8 cellular contexts compared by ENCODE assay signal in genomic region chr6:157981395-157982296, GRCh38. TPM values are rescaled to one million over a fixed set of nuclear protein-coding genes. Genes with fewer than 3 reads are reported as not detected.
A peak's percentile ranks its signal among the peaks of the same experiment; 100 is the strongest.
DNase-seq lines count a peak whose midpoint lies in the region; ATAC-seq, FAIRE-seq and TF ChIP-seq lines count a peak whose summit lies in the region.

SYNJ2 (plus strand) TSS chr6:157981863; CDS start chr6:157981962, 99 bp downstream.

- H4K20me1 ChIP-seq in OCI-LY3 (ENCODE audit: insufficient read depth, low read length), result peaks cover 6% of the 10 kb centered on the region

- DNase-seq in BE2C (peak; percentile 57), GM19239 (ENCODE audit: insufficient read length, low spot score) (peak; percentile 77), activated T-cell treated with anti-CD3 and anti-CD28 coated beads for 4 hours (peak; percentile 73), myocyte (ENCODE audit: low read depth) (peak; percentile 84)
- DNase-seq in stimulated activated CD8-positive, alpha-beta memory T cell treated with anti-CD3 and anti-CD28 coated beads, Interleukin-7, amount 100 ng/mL, for 48 hours (ENCODE audit: extremely low read depth in 1 of 2, low read depth in 1 of 2), result peak; percentile 57 to 62

- peaks cover 38% of the 10 kb centered on the region for H3K79me2 ChIP-seq in OCI-LY3 (ENCODE audit: low read length)

- H3K9ac ChIP-seq in OCI-LY3 (ENCODE audit: low read length), result peak within 1 kb of the TSS; percentile 94

- H3K27ac ChIP-seq in OCI-LY3 (ENCODE audit: low read length) (peak within 1 kb of the TSS; percentile 43), esophagus (ENCODE audit: low read depth in 2 of 2, low read length in 1 of 2) (peak within 1 kb of the TSS; percentile 40 to 86)

- WGBS in esophagus, 2 donors, result 1% methylated on average over 67 to 108 of the region's 108 CpGs

- peak; percentile 86 for ATAC-seq in HG03432 (IDR thresholded peaks at IDR 0.05; ENCODE audit: unreplicated experiment)

- peak; percentile 39 for FAIRE-seq in GM19239 (lab: Jason Lieb, UNC)

- H2AFZ ChIP-seq in OCI-LY3 (ENCODE audit: low read depth, low read length), result peak within 1 kb of the TSS; percentile 78

- H3K27me3 ChIP-seq in BE2C (no peaks in the 10 kb centered on the region), OCI-LY3 (ENCODE audit: low read depth, low read length) (peaks cover 5% of the 10 kb centered on the region), esophagus (ENCODE audit: control insufficient read depth in 1 of 2, insufficient read depth in 2 of 2, low read length in 2 of 2) (no peaks in the 10 kb centered on the region)

- H3K4me2 ChIP-seq in OCI-LY3 (ENCODE audit: low read length), result peak within 1 kb of the TSS; percentile 99

- peak; percentile 37 for TF ChIP-seq CTCF in BE2C (IDR thresholded peaks at IDR 0.05; ENCODE audit: low read depth, low read length)
- TF ChIP-seq CTCF in OCI-LY3 (IDR thresholded peaks at IDR 0.05; ENCODE audit: low read depth, low read length), result peak; percentile 49

- H3K36me3 ChIP-seq in BE2C, result no peaks in the 10 kb centered on the region
- no peaks in the 10 kb centered on the region for H3K36me3 ChIP-seq in OCI-LY3 (replicated peaks; ENCODE audit: low read depth, low read length)
- no peaks in the 10 kb centered on the region for H3K36me3 ChIP-seq in esophagus (ENCODE audit: control insufficient read depth in 2 of 2, insufficient read depth in 2 of 2, low read length in 1 of 2)

- H3K4me3 ChIP-seq in BE2C (ENCODE audit: low read depth, low read length) (peak within 1 kb of the TSS; percentile 65), OCI-LY3 (ENCODE audit: low read length) (peak within 1 kb of the TSS; percentile 78), esophagus (ENCODE audit: low read depth in 1 of 2, low read length in 2 of 2) (peak within 1 kb of the TSS; percentile 89 to 98)

- H3K9me3 ChIP-seq in BE2C (no peaks in the 10 kb centered on the region), OCI-LY3 (ENCODE audit: insufficient read depth, low read length) (no peaks in the 10 kb centered on the region), esophagus (ENCODE audit: control insufficient read depth in 2 of 2, insufficient read depth in 1 of 2, low read depth in 1 of 2, low read length in 1 of 2) (no peaks in the 10 kb centered on the region)

- H3K4me1 ChIP-seq in BE2C (peaks cover 9% of the 10 kb centered on the region; the same call in 1 of the 2 replicates), OCI-LY3 (ENCODE audit: low read length) (peaks cover 17% of the 10 kb centered on the region), esophagus (ENCODE audit: control insufficient read depth in 2 of 2, insufficient read depth in 2 of 2, low read length in 1 of 2) (peaks cover 2 to 14% of the 10 kb centered on the region in 2 donors)

RNA-seq across cellular contexts. Expression of gene SYNJ2, which starts in this region (rescaled TPM):
- 9.9 TPM for polyA plus RNA-seq in BE2C (2012; ENCODE audit: insufficient read depth, insufficient read length, low read depth)
- polyA plus RNA-seq in esophagus, result 1 to 10 TPM; 5.7 to 8.1 TPM
- 11.4 and 14.2 TPM in 2 replicates for total RNA-seq in myocyte
- polyA plus RNA-seq in myocyte (2012), result 18.1 TPM

Comparison
In these comparisons a context has a peak if more than half of its experiments do, and no peak if none do; other contexts are left out.
1. Peak in every context shown above with its lines: DNase-seq, ATAC-seq, H3K4me3 ChIP-seq and H3K27ac ChIP-seq.